8 cellular contexts compared by ENCODE assay signal in the genomic region with DNA sequence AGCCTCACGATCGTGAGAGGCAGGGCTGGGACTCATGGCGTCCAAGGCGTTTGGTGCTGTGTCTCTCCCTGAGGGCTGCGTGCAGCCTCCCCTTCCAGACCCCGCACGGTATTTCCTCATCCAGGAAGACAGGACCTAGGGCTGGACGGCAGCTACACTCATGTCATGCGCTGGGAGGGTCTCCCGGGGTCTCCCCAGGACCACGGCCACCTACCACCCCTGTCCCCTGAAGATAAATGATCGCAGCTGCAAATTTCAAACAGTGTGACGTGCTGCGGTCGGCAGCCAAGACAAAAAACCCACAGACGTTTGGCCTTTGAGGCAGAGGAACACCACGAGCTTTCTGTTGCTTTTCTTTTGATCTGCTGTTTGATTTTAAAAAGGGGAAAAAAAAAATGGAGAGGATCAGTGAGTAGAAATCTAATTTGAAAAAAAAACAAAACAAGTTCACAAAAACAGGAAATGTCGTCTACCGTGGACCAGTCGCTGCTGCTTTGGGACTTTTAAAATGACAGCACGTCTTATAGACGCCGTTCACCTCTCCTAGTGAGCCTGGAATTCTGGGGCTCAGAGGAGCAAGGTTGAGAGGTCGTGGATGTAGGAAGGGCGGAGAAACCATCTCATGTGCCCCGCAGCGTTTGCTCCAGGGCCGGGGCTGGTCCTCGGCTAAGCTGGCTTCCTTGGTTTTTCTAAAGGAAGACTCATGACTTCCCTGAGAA.
A peak's percentile ranks its signal among the peaks of the same experiment; 100 is the strongest.
DNase-seq lines count a peak whose midpoint lies in the region; ATAC-seq and TF ChIP-seq lines count a peak whose summit lies in the region.

No MANE protein-coding gene starts in this region.

- no peaks in the 10 kb centered on the region for H3K9me3 ChIP-seq in OCI-LY7 (ENCODE audit: low read length)
- H3K9me3 ChIP-seq in lower lobe of right lung, result no peaks in the 10 kb centered on the region

- H3K4me3 ChIP-seq in GM08714 (ENCODE audit: low read length) (peak overlapping the region; percentile 49; the same call in 1 of the 2 replicates), OCI-LY7 (ENCODE audit: low read depth, low read length, poor library complexity, severe bottlenecking) (no peak overlapping the region), lower lobe of right lung (peak overlapping the region; percentile 48)

- POLR2A ChIA-PET in OCI-LY7 (lab: Charles Lee), result interaction anchor here (0.6 to 0.7 kb wide), 2 partner anchors 147 to 333 kb away, joined by 3 to 7 read pairs; no protein-coding TSS in a partner anchor

- 0 out of 2 replicates have a peak, but pooled peaks cover 5% of the 10 kb centered on the region for H4K20me1 ChIP-seq in OCI-LY7 (ENCODE audit: insufficient read depth, low read length)

- peaks cover 36% of the 10 kb centered on the region for H3K4me1 Mint-ChIP-seq in activated naive CD8-positive, alpha-beta T cell treated with anti-CD3 and anti-CD28 coated beads for 36 hours

- peak overlapping the region; percentile 19; the same call in 1 of the 2 replicates for H3K4me2 ChIP-seq in OCI-LY7 (ENCODE audit: low read length)

- H3K27me3 Mint-ChIP-seq in activated naive CD8-positive, alpha-beta T cell treated with anti-CD3 and anti-CD28 coated beads for 36 hours, result no peaks in the 10 kb centered on the region

- H3K4me1 ChIP-seq in OCI-LY7 (ENCODE audit: insufficient read depth, low read length, poor library complexity, severe bottlenecking), result peaks cover 20% of the 10 kb centered on the region
- peaks cover 37% of the 10 kb centered on the region for H3K4me1 ChIP-seq in lower lobe of right lung

- DNase-seq in OCI-LY7 (ENCODE audit: low spot score) (no peak), lower lobe of right lung (no peak), GM19238 (ENCODE audit: insufficient read length, low spot score) (no peak), islet precursor cell (no peak)
- DNase-seq in activated naive CD8-positive, alpha-beta T cell treated with anti-CD3 and anti-CD28 coated beads for 36 hours, result peak; percentile 70
- peak; percentile 22 to 37 for DNase-seq in stimulated activated CD8-positive, alpha-beta memory T cell treated with anti-CD3 and anti-CD28 coated beads, Interleukin-4, amount 100 ng/mL, for 4 hours (ENCODE audit: low read depth in 2 of 2, low spot score in 1 of 2)

- intact Hi-C loops in OCI-LY7 (cut with micrococcal nuclease; ENCODE audit: unreplicated experiment), result no loop called here
- intact Hi-C loops in lower lobe of right lung (cut with DNase I), result no loop called here

- no peaks in the 10 kb centered on the region for H3K36me3 Mint-ChIP-seq in activated naive CD8-positive, alpha-beta T cell treated with anti-CD3 and anti-CD28 coated beads for 36 hours

- peak overlapping the region; percentile 81 for H3K27ac Mint-ChIP-seq in activated naive CD8-positive, alpha-beta T cell treated with anti-CD3 and anti-CD28 coated beads for 36 hours

- no peak overlapping the region for H3K27ac ChIP-seq in OCI-LY7 (ENCODE audit: low read depth, low read length, poor library complexity, severe bottlenecking)
- peak overlapping the region; percentile 84 for H3K27ac ChIP-seq in lower lobe of right lung

- H3K36me3 ChIP-seq in OCI-LY7 (ENCODE audit: insufficient read depth, low read length), result no peaks in the 10 kb centered on the region
- H3K36me3 ChIP-seq in lower lobe of right lung, result no peaks in the 10 kb centered on the region

- no peak overlapping the region for H2AFZ ChIP-seq in OCI-LY7 (ENCODE audit: low read length)

- H3K9me3 Mint-ChIP-seq in activated naive CD8-positive, alpha-beta T cell treated with anti-CD3 and anti-CD28 coated beads for 36 hours, result no peaks in the 10 kb centered on the region

- TF ChIP-seq CTCF in OCI-LY7 (conservative IDR thresholded peaks at IDR 0.05; ENCODE audit: low read length), result no peak
- TF ChIP-seq CTCF in lower lobe of right lung (IDR thresholded peaks at IDR 0.05), result no peak

- ATAC-seq in lower lobe of right lung (peak; percentile 39 to 59), GM19351 (IDR thresholded peaks at IDR 0.05; ENCODE audit: unreplicated experiment) (no peak)

- H3K27me3 ChIP-seq in lower lobe of right lung (ENCODE audit: low read depth), result no peaks in the 10 kb centered on the region

- no peaks in the 10 kb centered on the region for H3K79me2 ChIP-seq in OCI-LY7 (ENCODE audit: insufficient read depth, low read depth, low read length)

- no TSS peak for BruUV-seq in OCI-LY7 (replicated peaks; lab: Mats Ljungman, UMichigan)

- H3K9me2 ChIP-seq in OCI-LY7 (ENCODE audit: insufficient read depth, low read length), result no peaks in the 10 kb centered on the region

- peak overlapping the region; percentile 74 for H3K4me3 Mint-ChIP-seq in activated naive CD8-positive, alpha-beta T cell treated with anti-CD3 and anti-CD28 coated beads for 36 hours

- CTCF ChIA-PET in OCI-LY7 (lab: Charles Lee; ENCODE audit: unreplicated experiment), result no interaction called here

Comparison
In these comparisons a context has a peak if more than half of its experiments do, and no peak if none do; other contexts are left out.
1. DNase-seq: peak in activated naive CD8-positive, alpha-beta T cell treated with anti-CD3 and anti-CD28 coated beads for 36 hours (single experiment) and stimulated activated CD8-positive, alpha-beta memory T cell treated with anti-CD3 and anti-CD28 coated beads, Interleukin-4, amount 100 ng/mL, for 4 hours (2 of 2); none in OCI-LY7 (single experiment), lower lobe of right lung (single experiment), GM19238 (single experiment) and islet precursor cell (single experiment).